ENCODE assay signal across 23 cellular contexts in genomic region chr7:71775648-71776047, GRCh38.
DNase-seq lines count a peak whose midpoint lies in the region; ATAC-seq, FAIRE-seq and TF ChIP-seq lines count a peak whose summit lies in the region.
"Had no signal": no experiment of that assay in that cellular context is flagged by ENCODE, and none has a peak within 500 bp of the region (broad histone marks: within the 10 kb centered on the region; RNA-seq: fewer than 3 reads in every experiment).

No MANE protein-coding gene starts in this region.

- no peaks in the 10 kb centered on the region for H3K27me3 ChIP-seq in right atrium auricular region
- H3K27me3 ChIP-seq in heart left ventricle = peaks cover 0 to 24% (median 0%) of the 10 kb centered on the region in 9 donors

- no peak for FAIRE-seq in urothelium cell line (lab: Jason Lieb, UNC)
- FAIRE-seq: GM12891, HTR-8/SVneo had no signal

- H3K4me1 ChIP-seq in right atrium auricular region (no peaks in the 10 kb centered on the region), heart left ventricle (no peaks in the 10 kb centered on the region)
- H3K4me1 ChIP-seq: HAP-1 had no signal

- no peak for ATAC-seq in heart left ventricle
- ATAC-seq: Right ventricle myocardium inferior had no signal

- H3K9me3 ChIP-seq in right atrium auricular region = no peaks in the 10 kb centered on the region
- no peaks in the 10 kb centered on the region for H3K9me3 ChIP-seq in heart left ventricle
- H3K9me3 ChIP-seq: HAP-1 had no signal

- TF ChIP-seq CTCF in right atrium auricular region (IDR thresholded peaks at IDR 0.05) (no peak), heart left ventricle (IDR thresholded peaks at IDR 0.05) (no peak)

- peak; percentile 13 for DNase-seq in right atrium auricular region (ENCODE audit: low spot score)
- DNase-seq in heart left ventricle = no peak
- DNase-seq in astrocyte of the hippocampus (ENCODE audit: low read depth, low spot score) = peak; percentile 61
- DNase-seq in mesenteric fat pad (ENCODE audit: low spot score) = peak; percentile 20
- DNase-seq in urothelium cell line (ENCODE audit: low spot score) = peak; percentile 81
- DNase-seq in NCI-H2081 (lab: John Stamatoyannopoulos, UW) = no peak
- no peak for DNase-seq in GF-D8 (lab: John Stamatoyannopoulos, UW)
- no peak for DNase-seq in SIG-M5 (lab: John Stamatoyannopoulos, UW)
- DNase-seq: ACHN, IMR-90, MV-4-11, NCI-H1105 treated with DMSO at 0.1 percent for 48 hours, NCI-H1694 treated with DMSO at 0.1 percent for 48 hours, NCI-H2107, NCI-H446 treated with DMSO at 0.1 percent for 48 hours, NCI-H526 treated with DMSO at 0.1 percent for 48 hours, OCI-M1 had no signal

- TF ChIP-seq POLR2A in heart left ventricle (IDR thresholded peaks at IDR 0.05) = no peak

- WGBS in heart left ventricle, 4 donors = 81 to 87% (median 84%) methylated on average over 5 of the region's 5 CpGs

- no peaks in the 10 kb centered on the region for H3K36me3 ChIP-seq in right atrium auricular region
- H3K36me3 ChIP-seq in heart left ventricle = no peaks in the 10 kb centered on the region
- H3K36me3 ChIP-seq: HAP-1 had no signal

- H3K4me3 ChIP-seq in right atrium auricular region (no peak overlapping the region), heart left ventricle (no peak overlapping the region)
- H3K4me3 ChIP-seq: HAP-1 had no signal

- H3K27ac ChIP-seq in right atrium auricular region = no peak overlapping the region
- H3K27ac ChIP-seq in heart left ventricle = no peak overlapping the region
- H3K27ac ChIP-seq: 22Rv1, KMS-11 had no signal

- intact Hi-C loops in heart left ventricle (cut with DNase I) = no loop called here

Comparison
In these comparisons a context has a peak if more than half of its experiments do, and no peak if none do; other contexts are left out.
1. DNase-seq: peak in right atrium auricular region (single experiment), astrocyte of the hippocampus (single experiment), mesenteric fat pad (single experiment) and urothelium cell line (single experiment); none in heart left ventricle (0 of 5), NCI-H2081 (0 of 2), GF-D8 (single experiment) and SIG-M5 (single experiment).